Comparison of ENCODE assay signal across 8 cellular contexts in genomic region chr12:9470367-9470766, GRCh38.
DNase-seq lines count a peak whose midpoint lies in the region; ATAC-seq lines count a peak whose summit lies in the region.
"Not testable (repeated sequence)": the region's sequence is repeated elsewhere in the genome, so short reads cannot be mapped to it uniquely, and the experiment has no call there.

No MANE protein-coding gene starts in this region.

- not testable (repeated sequence) for H3K36me3 ChIP-seq in CD8-positive, alpha-beta memory T cell (ENCODE audit: insufficient read depth, low read length)

- H3K9me3 ChIP-seq in CD8-positive, alpha-beta memory T cell (ENCODE audit: low read length) = not testable (repeated sequence)

- peak overlapping the region in 6 of 8 donors; percentile 0 to 87 (median 56) for H3K27ac Mint-ChIP-seq in CD8-positive, alpha-beta memory T cell
- H3K27ac Mint-ChIP-seq in T-cell = peak overlapping the region; percentile 39 to 52
- peak overlapping the region; percentile 11 for H3K27ac Mint-ChIP-seq in activated CD4-positive, alpha-beta memory T cell treated with anti-CD3 and anti-CD28 coated beads, Interleukin-2, amount 10 ng/mL, durations not matched to agents 7 days and 5 days
- peak overlapping the region; percentile 35 for H3K27ac Mint-ChIP-seq in activated naive CD4-positive, alpha-beta T cell treated with anti-CD3 and anti-CD28 coated beads, Interleukin-2, amount 10 ng/mL, durations not matched to agents 7 days and 5 days
- peak overlapping the region; percentile 49 to 89 (median 74) for H3K27ac Mint-ChIP-seq in immature natural killer cell
- peak overlapping the region in 1 of 2 donors; percentile 70 for H3K27ac Mint-ChIP-seq in stimulated activated naive CD8-positive, alpha-beta T cell treated with anti-CD3 and anti-CD28 coated beads, Interleukin-15, amount 100 ng/mL, for 72 hours

- not testable (repeated sequence) for H3K9me3 Mint-ChIP-seq in CD8-positive, alpha-beta memory T cell; T-cell; activated CD4-positive, alpha-beta memory T cell treated with anti-CD3 and anti-CD28 coated beads, Interleukin-2, amount 10 ng/mL, durations not matched to agents 7 days and 5 days; activated naive CD4-positive, alpha-beta T cell treated with anti-CD3 and anti-CD28 coated beads, Interleukin-2, amount 10 ng/mL, durations not matched to agents 7 days and 5 days; immature natural killer cell; stimulated activated naive CD8-positive, alpha-beta T cell treated with anti-CD3 and anti-CD28 coated beads, Interleukin-15, amount 100 ng/mL, for 72 hours

- ATAC-seq in GM19023 (IDR thresholded peaks at IDR 0.05; ENCODE audit: unreplicated experiment) (peak; percentile 60), HG03521 (IDR thresholded peaks at IDR 0.05; ENCODE audit: unreplicated experiment) (peak; percentile 48), T-cell (replicated peaks in 1 of 4) (peak in 2 of 4 experiments; percentile 23 to 24)
- peak; percentile 89 for ATAC-seq in stimulated activated naive CD8-positive, alpha-beta T cell treated with anti-CD3 and anti-CD28 coated beads, Interleukin-15, amount 100 ng/mL, for 72 hours

- H3K27me3 Mint-ChIP-seq in CD8-positive, alpha-beta memory T cell; T-cell; activated CD4-positive, alpha-beta memory T cell treated with anti-CD3 and anti-CD28 coated beads, Interleukin-2, amount 10 ng/mL, durations not matched to agents 7 days and 5 days; activated naive CD4-positive, alpha-beta T cell treated with anti-CD3 and anti-CD28 coated beads, Interleukin-2, amount 10 ng/mL, durations not matched to agents 7 days and 5 days; immature natural killer cell (ENCODE audit: low read depth in 3 of 3); stimulated activated naive CD8-positive, alpha-beta T cell treated with anti-CD3 and anti-CD28 coated beads, Interleukin-15, amount 100 ng/mL, for 72 hours: not testable (repeated sequence)

- not testable (repeated sequence) for H3K4me3 ChIP-seq in CD8-positive, alpha-beta memory T cell (ENCODE audit: low read length)

- H3K4me1 ChIP-seq in CD8-positive, alpha-beta memory T cell (ENCODE audit: insufficient read depth, low read length) = not testable (repeated sequence)

- H3K4me1 Mint-ChIP-seq in CD8-positive, alpha-beta memory T cell = peaks cover 12 to 30% (median 22%) of the 10 kb centered on the region in 3 donors
- H3K4me1 Mint-ChIP-seq in T-cell (peaks cover 14 to 31% (median 20%) of the 10 kb centered on the region in 3 donors), immature natural killer cell (peaks cover 14 to 34% of the 10 kb centered on the region in 2 donors)
- peaks cover 34% of the 10 kb centered on the region for H3K4me1 Mint-ChIP-seq in activated CD4-positive, alpha-beta memory T cell treated with anti-CD3 and anti-CD28 coated beads, Interleukin-2, amount 10 ng/mL, durations not matched to agents 7 days and 5 days
- H3K4me1 Mint-ChIP-seq in activated naive CD4-positive, alpha-beta T cell treated with anti-CD3 and anti-CD28 coated beads, Interleukin-2, amount 10 ng/mL, durations not matched to agents 7 days and 5 days = peaks cover 29% of the 10 kb centered on the region
- H3K4me1 Mint-ChIP-seq in stimulated activated naive CD8-positive, alpha-beta T cell treated with anti-CD3 and anti-CD28 coated beads, Interleukin-15, amount 100 ng/mL, for 72 hours = peaks cover 22% of the 10 kb centered on the region

- H3K4me3 Mint-ChIP-seq in CD8-positive, alpha-beta memory T cell = peak overlapping the region in 1 of 7 donors; percentile 13
- not testable (repeated sequence) for H3K4me3 Mint-ChIP-seq in T-cell; activated CD4-positive, alpha-beta memory T cell treated with anti-CD3 and anti-CD28 coated beads, Interleukin-2, amount 10 ng/mL, durations not matched to agents 7 days and 5 days; activated naive CD4-positive, alpha-beta T cell treated with anti-CD3 and anti-CD28 coated beads, Interleukin-2, amount 10 ng/mL, durations not matched to agents 7 days and 5 days; stimulated activated naive CD8-positive, alpha-beta T cell treated with anti-CD3 and anti-CD28 coated beads, Interleukin-15, amount 100 ng/mL, for 72 hours
- peak overlapping the region in 3 of 5 donors; percentile 26 to 43 (median 29) for H3K4me3 Mint-ChIP-seq in immature natural killer cell

- not testable (repeated sequence) for H3K36me3 Mint-ChIP-seq in CD8-positive, alpha-beta memory T cell; T-cell; activated naive CD4-positive, alpha-beta T cell treated with anti-CD3 and anti-CD28 coated beads, Interleukin-2, amount 10 ng/mL, durations not matched to agents 7 days and 5 days; immature natural killer cell
- peaks cover 13% of the 10 kb centered on the region for H3K36me3 Mint-ChIP-seq in activated CD4-positive, alpha-beta memory T cell treated with anti-CD3 and anti-CD28 coated beads, Interleukin-2, amount 10 ng/mL, durations not matched to agents 7 days and 5 days (ENCODE audit: low read depth)

- H3K27me3 ChIP-seq in CD8-positive, alpha-beta memory T cell (ENCODE audit: insufficient read depth, low read length, poor library complexity, severe bottlenecking) = not testable (repeated sequence)

- POLR2A ChIA-PET in CD8-positive, alpha-beta memory T cell (lab: Charles Lee); T-cell (lab: Charles Lee); activated CD4-positive, alpha-beta memory T cell treated with anti-CD3 and anti-CD28 coated beads, Interleukin-2, amount 10 ng/mL, durations not matched to agents 7 days and 5 days (lab: Charles Lee): not testable (repeated sequence)

- H3K27ac ChIP-seq in CD8-positive, alpha-beta memory T cell (ENCODE audit: low read depth, low read length) = not testable (repeated sequence)

- CTCF ChIA-PET in CD8-positive, alpha-beta memory T cell (lab: Charles Lee); T-cell (lab: Charles Lee); activated CD4-positive, alpha-beta memory T cell treated with anti-CD3 and anti-CD28 coated beads, Interleukin-2, amount 10 ng/mL, durations not matched to agents 7 days and 5 days (lab: Charles Lee); activated naive CD4-positive, alpha-beta T cell treated with anti-CD3 and anti-CD28 coated beads, Interleukin-2, amount 10 ng/mL, durations not matched to agents 7 days and 5 days (lab: Charles Lee): not testable (repeated sequence)

- DNase-seq in CD8-positive, alpha-beta memory T cell; T-cell; activated CD4-positive, alpha-beta memory T cell treated with anti-CD3 and anti-CD28 coated beads, Interleukin-2, amount 10 ng/mL, durations not matched to agents 7 days and 5 days; activated naive CD4-positive, alpha-beta T cell treated with anti-CD3 and anti-CD28 coated beads, Interleukin-2, amount 10 ng/mL, durations not matched to agents 7 days and 5 days: not testable (repeated sequence)
- peak in 1 of 3 donors; percentile 10 for DNase-seq in immature natural killer cell
- DNase-seq in stimulated activated naive CD8-positive, alpha-beta T cell treated with anti-CD3 and anti-CD28 coated beads, Interleukin-15, amount 100 ng/mL, for 72 hours = peak in 1 of 2 donors; percentile 21
